Comparison of ENCODE assay signal across 9 cellular contexts in the genomic region with DNA sequence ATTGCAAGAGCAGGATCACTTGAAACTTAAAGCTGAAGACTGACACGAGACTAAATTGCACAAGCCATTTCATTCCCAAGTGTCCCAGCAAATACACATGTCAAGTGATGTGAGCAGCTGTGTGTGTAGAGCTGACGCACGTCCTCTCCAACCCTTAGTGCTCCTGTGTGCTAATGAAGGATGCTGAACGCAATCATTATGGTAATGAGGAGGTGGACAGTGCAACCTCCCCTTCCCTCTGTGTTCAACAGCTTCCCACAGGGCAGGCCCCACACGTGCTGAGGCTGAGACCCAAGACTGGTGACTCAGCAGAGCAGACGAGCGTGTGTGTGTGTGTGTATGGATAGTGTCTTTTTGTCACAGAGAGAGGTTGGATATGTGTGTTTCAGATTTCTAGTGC.
DNase-seq lines count a peak whose midpoint lies in the region; ATAC-seq and TF ChIP-seq lines count a peak whose summit lies in the region.
"Had no signal": no experiment of that assay in that cellular context is flagged by ENCODE, and none has a peak within 500 bp of the region (broad histone marks: within the 10 kb centered on the region; RNA-seq: fewer than 3 reads in every experiment).

No MANE protein-coding gene starts in this region.

- H3K4me3 ChIP-seq in GM23248 (no peak overlapping the region), skeletal muscle cell (ENCODE audit: low read depth, low read length) (no peak overlapping the region)

- peak overlapping the region; percentile 19 for H3K4me2 ChIP-seq in GM23248 (ENCODE audit: unreplicated experiment)

- ATAC-seq in SK-N-SH treated with all-trans-retinoic acid at 6 μM for 48 hours (peak; percentile 71), GM21576 (IDR thresholded peaks at IDR 0.05; ENCODE audit: unreplicated experiment) (no peak), GM19023 (IDR thresholded peaks at IDR 0.05; ENCODE audit: unreplicated experiment) (no peak), HG03025 (IDR thresholded peaks at IDR 0.05; ENCODE audit: low FRiP score, unreplicated experiment) (no peak)

- DNase-seq in GM23248, result peak; percentile 87
- peak; percentile 43 for DNase-seq in glomerular visceral epithelial cell (ENCODE audit: extremely low spot score)
- peak; percentile 97 for DNase-seq in skeletal muscle cell (ENCODE audit: low read depth)
- DNase-seq in NCI-H128 (lab: John Stamatoyannopoulos, UW; ENCODE audit: unreplicated experiment), result no peak

- no peaks in the 10 kb centered on the region for H3K9me3 ChIP-seq in GM23248 (ENCODE audit: low read depth)

- WGBS in GM23248 (ENCODE audit: low coverage in 1 of 2, low lambda C conversion rate in 2 of 2, missing lambda C conversion rate in 2 of 2), 2 experiments, result 7 to 15% methylated on average over 7 of the region's 7 CpGs

- no peaks in the 10 kb centered on the region for H3K27me3 ChIP-seq in GM23248 (replicated peaks; ENCODE audit: insufficient read depth)

- H3F3A ChIP-seq in GM23248 (ENCODE audit: insufficient read depth), result peaks cover 39% of the 10 kb centered on the region

- no peaks in the 10 kb centered on the region for H4K20me1 ChIP-seq in GM23248 (ENCODE audit: insufficient read depth)

- peak overlapping the region; percentile 52 for H3K27ac ChIP-seq in GM23248
- H3K27ac ChIP-seq: VCaP had no signal

- in situ Hi-C loops in GM23248 (cut with MboI), result no loop called here

- peak overlapping the region; percentile 42 for H3K9ac ChIP-seq in GM23248

- H3K36me3 ChIP-seq in GM23248 (ENCODE audit: low read depth), result no peaks in the 10 kb centered on the region

- H3K79me2 ChIP-seq in GM23248 (ENCODE audit: insufficient read depth), result no peaks in the 10 kb centered on the region

- peak overlapping the region; percentile 71 for H2AFZ ChIP-seq in GM23248

- no peaks in the 10 kb centered on the region for H3K9me2 ChIP-seq in GM23248 (ENCODE audit: insufficient read depth)

- peaks cover 40% of the 10 kb centered on the region for H3K4me1 ChIP-seq in GM23248 (ENCODE audit: insufficient read depth)

TF ChIP-seq in SK-N-SH treated with all-trans-retinoic acid at 6 μM for 48 hours, 23 proteins besides CTCF, POLR2A, EP300 and RAD21:
- TF ChIP-seq PPARA (CRISPR knock-in tag; IDR thresholded peaks at IDR 0.05; ENCODE audit: borderline replicate concordance), result no peak
- TF ChIP-seq, protein P1, sequence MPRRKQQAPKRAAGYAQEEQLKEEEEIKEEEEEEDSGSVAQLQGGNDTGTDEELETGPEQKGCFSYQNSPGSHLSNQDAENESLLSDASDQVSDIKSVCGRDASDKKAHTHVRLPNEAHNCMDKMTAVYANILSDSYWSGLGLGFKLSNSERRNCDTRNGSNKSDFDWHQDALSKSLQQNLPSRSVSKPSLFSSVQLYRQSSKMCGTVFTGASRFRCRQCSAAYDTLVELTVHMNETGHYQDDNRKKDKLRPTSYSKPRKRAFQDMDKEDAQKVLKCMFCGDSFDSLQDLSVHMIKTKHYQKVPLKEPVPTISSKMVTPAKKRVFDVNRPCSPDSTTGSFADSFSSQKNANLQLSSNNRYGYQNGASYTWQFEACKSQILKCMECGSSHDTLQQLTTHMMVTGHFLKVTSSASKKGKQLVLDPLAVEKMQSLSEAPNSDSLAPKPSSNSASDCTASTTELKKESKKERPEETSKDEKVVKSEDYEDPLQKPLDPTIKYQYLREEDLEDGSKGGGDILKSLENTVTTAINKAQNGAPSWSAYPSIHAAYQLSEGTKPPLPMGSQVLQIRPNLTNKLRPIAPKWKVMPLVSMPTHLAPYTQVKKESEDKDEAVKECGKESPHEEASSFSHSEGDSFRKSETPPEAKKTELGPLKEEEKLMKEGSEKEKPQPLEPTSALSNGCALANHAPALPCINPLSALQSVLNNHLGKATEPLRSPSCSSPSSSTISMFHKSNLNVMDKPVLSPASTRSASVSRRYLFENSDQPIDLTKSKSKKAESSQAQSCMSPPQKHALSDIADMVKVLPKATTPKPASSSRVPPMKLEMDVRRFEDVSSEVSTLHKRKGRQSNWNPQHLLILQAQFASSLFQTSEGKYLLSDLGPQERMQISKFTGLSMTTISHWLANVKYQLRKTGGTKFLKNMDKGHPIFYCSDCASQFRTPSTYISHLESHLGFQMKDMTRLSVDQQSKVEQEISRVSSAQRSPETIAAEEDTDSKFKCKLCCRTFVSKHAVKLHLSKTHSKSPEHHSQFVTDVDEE (CRISPR knock-in tag; IDR thresholded peaks at IDR 0.05), result no peak
- TF ChIP-seq, protein P2, sequence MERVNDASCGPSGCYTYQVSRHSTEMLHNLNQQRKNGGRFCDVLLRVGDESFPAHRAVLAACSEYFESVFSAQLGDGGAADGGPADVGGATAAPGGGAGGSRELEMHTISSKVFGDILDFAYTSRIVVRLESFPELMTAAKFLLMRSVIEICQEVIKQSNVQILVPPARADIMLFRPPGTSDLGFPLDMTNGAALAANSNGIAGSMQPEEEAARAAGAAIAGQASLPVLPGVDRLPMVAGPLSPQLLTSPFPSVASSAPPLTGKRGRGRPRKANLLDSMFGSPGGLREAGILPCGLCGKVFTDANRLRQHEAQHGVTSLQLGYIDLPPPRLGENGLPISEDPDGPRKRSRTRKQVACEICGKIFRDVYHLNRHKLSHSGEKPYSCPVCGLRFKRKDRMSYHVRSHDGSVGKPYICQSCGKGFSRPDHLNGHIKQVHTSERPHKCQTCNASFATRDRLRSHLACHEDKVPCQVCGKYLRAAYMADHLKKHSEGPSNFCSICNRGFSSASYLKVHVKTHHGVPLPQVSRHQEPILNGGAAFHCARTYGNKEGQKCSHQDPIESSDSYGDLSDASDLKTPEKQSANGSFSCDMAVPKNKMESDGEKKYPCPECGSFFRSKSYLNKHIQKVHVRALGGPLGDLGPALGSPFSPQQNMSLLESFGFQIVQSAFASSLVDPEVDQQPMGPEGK (CRISPR knock-in tag; IDR thresholded peaks at IDR 0.05; ENCODE audit: borderline replicate concordance), result no peak
- no peak for TF ChIP-seq GLIS3 (CRISPR knock-in tag; IDR thresholded peaks at IDR 0.05)
